Comparison of ENCODE assay signal across 13 cellular contexts in the genomic region with DNA sequence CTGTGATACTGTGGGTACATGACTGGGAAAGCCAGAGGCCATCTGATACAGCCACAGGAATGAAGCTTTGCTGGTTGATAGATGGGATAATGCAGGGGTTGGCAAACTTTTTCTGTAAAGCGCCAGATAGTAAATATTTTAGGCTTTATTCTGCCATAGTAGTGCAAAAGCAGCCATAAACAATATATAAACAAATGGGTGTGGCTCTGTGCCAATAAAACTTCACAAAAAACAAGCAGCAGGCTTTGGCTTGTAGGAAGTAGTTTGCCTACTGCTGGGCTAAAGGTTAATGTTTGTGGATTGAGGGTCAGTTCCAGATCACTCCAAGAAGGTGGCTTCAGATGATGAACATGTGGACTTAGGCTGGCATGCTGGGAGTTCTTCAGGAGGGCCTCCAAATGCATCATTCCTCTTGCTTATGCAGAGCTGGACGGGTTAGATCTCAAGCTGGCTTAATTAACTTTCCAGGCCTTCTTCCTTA.
DNase-seq lines count a peak whose midpoint lies in the region; ATAC-seq, FAIRE-seq and TF ChIP-seq lines count a peak whose summit lies in the region.
"Had no signal": no experiment of that assay in that cellular context is flagged by ENCODE, and none has a peak within 500 bp of the region (broad histone marks: within the 10 kb centered on the region; RNA-seq: fewer than 3 reads in every experiment).

No MANE protein-coding gene starts in this region.

- CTCF ChIA-PET in CD8-positive, alpha-beta memory T cell (lab: Charles Lee) = interaction anchor here (0.8 to 2.3 kb wide), 7 partner anchors 15 to 731 kb away, joined by 3 to 5 read pairs (median 4); partner anchors contain the start of gene TLE3

- peak overlapping the region; percentile 44 for H3K4me2 ChIP-seq in astrocyte (ENCODE audit: low read length)

- H3K27me3 Mint-ChIP-seq in CD8-positive, alpha-beta memory T cell = peaks cover 0 to 16% of the 10 kb centered on the region in 2 donors
- H3K27me3 Mint-ChIP-seq in astrocyte (ENCODE audit: low read depth, unreplicated experiment) = peaks cover 19% of the 10 kb centered on the region
- peaks cover 4 to 6% of the 10 kb centered on the region in 2 donors for H3K27me3 Mint-ChIP-seq in natural killer cell treated with Interleukin-12 subunit alpha and Interleukin-12 subunit beta and Interleukin-15 and Interleukin-18, amount 100 ng/mL, for 72 hours

- H2AFZ ChIP-seq in astrocyte (ENCODE audit: low read depth, low read length) = no peak overlapping the region

- no peak overlapping the region for H3K9ac ChIP-seq in astrocyte (ENCODE audit: low read length)

- H3K9me3 ChIP-seq in CD8-positive, alpha-beta memory T cell (ENCODE audit: low read length) = no peaks in the 10 kb centered on the region
- H3K9me3 ChIP-seq in astrocyte (ENCODE audit: insufficient read depth, low read depth, low read length) (no peaks in the 10 kb centered on the region), aorta (ENCODE audit: control insufficient read depth, low read length) (peaks cover 1% of the 10 kb centered on the region)
- H3K9me3 ChIP-seq: colonic mucosa, vagina had no signal

- H3K4me1 ChIP-seq in CD8-positive, alpha-beta memory T cell (ENCODE audit: insufficient read depth, low read length) = peaks cover 90% of the 10 kb centered on the region
- H3K4me1 ChIP-seq in astrocyte (ENCODE audit: insufficient read depth, low read length) = peaks cover 47% of the 10 kb centered on the region
- peaks cover 2 to 4% of the 10 kb centered on the region in 2 donors for H3K4me1 ChIP-seq in aorta (ENCODE audit: control insufficient read depth in 1 of 2, insufficient read depth in 2 of 2, low read length in 2 of 2)

- intact Hi-C loops in aorta (cut with DNase I) = no loop called here

- peak overlapping the region; percentile 54 to 92 (median 82) for H3K27ac Mint-ChIP-seq in CD8-positive, alpha-beta memory T cell
- no peak overlapping the region for H3K27ac Mint-ChIP-seq in astrocyte (ENCODE audit: unreplicated experiment)
- peak overlapping the region; percentile 98 for H3K27ac Mint-ChIP-seq in natural killer cell treated with Interleukin-12 subunit alpha and Interleukin-12 subunit beta and Interleukin-15 and Interleukin-18, amount 100 ng/mL, for 72 hours

- no peaks in the 10 kb centered on the region for H3K79me2 ChIP-seq in astrocyte (ENCODE audit: insufficient read depth, low read length)

- 91 to 94% methylated on average over 2 of the region's 2 CpGs for WGBS in aorta, 2 donors

- TF ChIP-seq CTCF in astrocyte (IDR thresholded peaks at IDR 0.05; ENCODE audit: insufficient read depth, low read depth, low read length) = no peak

- peak overlapping the region in 6 of 7 donors; percentile 34 to 76 (median 63) for H3K4me3 Mint-ChIP-seq in CD8-positive, alpha-beta memory T cell
- no peak overlapping the region for H3K4me3 Mint-ChIP-seq in astrocyte (ENCODE audit: unreplicated experiment)
- peak overlapping the region; percentile 87 for H3K4me3 Mint-ChIP-seq in natural killer cell treated with Interleukin-12 subunit alpha and Interleukin-12 subunit beta and Interleukin-15 and Interleukin-18, amount 100 ng/mL, for 72 hours

- H3K9me3 Mint-ChIP-seq in CD8-positive, alpha-beta memory T cell = peaks cover 3 to 8% (median 6%) of the 10 kb centered on the region in 5 donors
- peaks cover 6% of the 10 kb centered on the region for H3K9me3 Mint-ChIP-seq in astrocyte (ENCODE audit: unreplicated experiment)
- peaks cover 12% of the 10 kb centered on the region for H3K9me3 Mint-ChIP-seq in natural killer cell treated with Interleukin-12 subunit alpha and Interleukin-12 subunit beta and Interleukin-15 and Interleukin-18, amount 100 ng/mL, for 72 hours

- no peaks in the 10 kb centered on the region for H3K27me3 ChIP-seq in CD8-positive, alpha-beta memory T cell (ENCODE audit: insufficient read depth, low read length, poor library complexity, severe bottlenecking)
- H3K27me3 ChIP-seq in astrocyte (ENCODE audit: insufficient read depth, low read length) = no peaks in the 10 kb centered on the region
- no peaks in the 10 kb centered on the region for H3K27me3 ChIP-seq in aorta (ENCODE audit: control insufficient read depth in 1 of 2, insufficient read depth in 2 of 2, low read length in 1 of 2)
- H3K27me3 ChIP-seq: colonic mucosa, vagina had no signal

- no peak for ATAC-seq in natural killer cell treated with Interleukin-12 subunit alpha and Interleukin-12 subunit beta and Interleukin-15 and Interleukin-18, amount 100 ng/mL, for 72 hours
- no peak for ATAC-seq in HG02885 (IDR thresholded peaks at IDR 0.05; ENCODE audit: poor library complexity, unreplicated experiment)
- ATAC-seq in aorta (ENCODE audit: low FRiP score) = no peak

- H3K36me3 ChIP-seq in CD8-positive, alpha-beta memory T cell (ENCODE audit: insufficient read depth, low read length) = no peaks in the 10 kb centered on the region
- no peaks in the 10 kb centered on the region for H3K36me3 ChIP-seq in astrocyte (ENCODE audit: insufficient read depth, low read length)
- H3K36me3 ChIP-seq in aorta (ENCODE audit: control insufficient read depth in 1 of 2, insufficient read depth in 2 of 2, low read length in 1 of 2) = no peaks in the 10 kb centered on the region
- H3K36me3 ChIP-seq: colonic mucosa, vagina had no signal

- H4K20me1 ChIP-seq in astrocyte (ENCODE audit: insufficient read depth, low read length) = no peaks in the 10 kb centered on the region

- POLR2A ChIA-PET in CD8-positive, alpha-beta memory T cell (lab: Charles Lee) = interaction anchor here (0.8 to 1.3 kb wide), 3 partner anchors 85 to 341 kb away, joined by 3 to 8 read pairs (median 7); partner anchors contain the start of gene TLE3

- H3K4me1 Mint-ChIP-seq in CD8-positive, alpha-beta memory T cell = peaks cover 89 to 99% (median 98%) of the 10 kb centered on the region in 3 donors
- peaks cover 50% of the 10 kb centered on the region for H3K4me1 Mint-ChIP-seq in astrocyte (ENCODE audit: low read depth, unreplicated experiment)
- peaks cover 88 to 96% of the 10 kb centered on the region in 2 donors for H3K4me1 Mint-ChIP-seq in natural killer cell treated with Interleukin-12 subunit alpha and Interleukin-12 subunit beta and Interleukin-15 and Interleukin-18, amount 100 ng/mL, for 72 hours (ENCODE audit: low read depth in 2 of 2)

- no peak for FAIRE-seq in astrocyte (lab: Jason Lieb, UNC)
- FAIRE-seq: H54 had no signal

- DNase-seq in CD8-positive, alpha-beta memory T cell = no peak
- DNase-seq in LHCN-M2 (ENCODE audit: low read depth) (peak; percentile 35), astrocyte (ENCODE audit: low read depth) (peak; percentile 67), CD1c-positive myeloid dendritic cell (ENCODE audit: extremely low spot score) (no peak), aorta (no peak), cerebellar cortex (ENCODE audit: low spot score) (no peak)
- DNase-seq in natural killer cell treated with Interleukin-12 subunit alpha and Interleukin-12 subunit beta and Interleukin-15 and Interleukin-18, amount 100 ng/mL, for 72 hours (ENCODE audit: low spot score) = no peak
- DNase-seq: DMS79, NCI-H1436 treated with DMSO at 0.1 percent for 48 hours had no signal

- no peak overlapping the region for H3K27ac ChIP-seq in CD8-positive, alpha-beta memory T cell (ENCODE audit: low read depth, low read length)
- H3K27ac ChIP-seq in astrocyte (ENCODE audit: low read depth, low read length) = peak overlapping the region; percentile 30
- no peak overlapping the region for H3K27ac ChIP-seq in aorta (ENCODE audit: low read depth in 1 of 2, low read length in 2 of 2)
- H3K27ac ChIP-seq: colonic mucosa, vagina had no signal

- peaks cover 0 to 4% (median 0%) of the 10 kb centered on the region in 3 donors for H3K36me3 Mint-ChIP-seq in CD8-positive, alpha-beta memory T cell
- peaks cover 5% of the 10 kb centered on the region for H3K36me3 Mint-ChIP-seq in astrocyte (ENCODE audit: low read depth, unreplicated experiment)
- peaks cover 13% of the 10 kb centered on the region for H3K36me3 Mint-ChIP-seq in natural killer cell treated with Interleukin-12 subunit alpha and Interleukin-12 subunit beta and Interleukin-15 and Interleukin-18, amount 100 ng/mL, for 72 hours

- H3K4me3 ChIP-seq in CD8-positive, alpha-beta memory T cell (ENCODE audit: low read length) = peak overlapping the region; percentile 32
- H3K4me3 ChIP-seq in astrocyte (ENCODE audit: insufficient read depth, low read depth, low read length) (no peak overlapping the region), aorta (ENCODE audit: low read length in 2 of 2) (no peak overlapping the region)
- H3K4me3 ChIP-seq: colonic mucosa, vagina had no signal

Comparison
In these comparisons a context has a peak if more than half of its experiments do, and no peak if none do; other contexts are left out.
1. DNase-seq: peak in LHCN-M2 (single experiment) and astrocyte (single experiment); none in CD8-positive, alpha-beta memory T cell (0 of 5), natural killer cell treated with Interleukin-12 subunit alpha and Interleukin-12 subunit beta and Interleukin-15 and Interleukin-18, amount 100 ng/mL, for 72 hours (single experiment), CD1c-positive myeloid dendritic cell (single experiment), aorta (0 of 2) and cerebellar cortex (single experiment).